1 cellular context compared by ENCODE assay signal in genomic region chr11:65117206-65118096, GRCh38.
TF ChIP-seq lines count a peak whose summit lies in the region.

TSS of gene ZNHIT2 (minus strand) at chr11:65117701. CDS start at chr11:65117653, 48 bp downstream.

TF ChIP-seq in HepG2, 621 proteins besides CTCF, POLR2A, EP300 and RAD21 (continued from another document and continues in another):
- TF ChIP-seq ZNF207 (IDR thresholded peaks at IDR 0.05; ENCODE audit: borderline replicate concordance) (no peak), ZNF781 (CRISPR knock-in tag; IDR thresholded peaks at IDR 0.05; ENCODE audit: borderline replicate concordance, not compliant biosample characterization) (no peak), ZC3H4 (CRISPR knock-in tag; IDR thresholded peaks at IDR 0.05; ENCODE audit: borderline replicate concordance) (no peak), PRDM10 (CRISPR knock-in tag; IDR thresholded peaks at IDR 0.05; ENCODE audit: low read depth) (peak; percentile 78), POLR2G (IDR thresholded peaks at IDR 0.05; ENCODE audit: low read depth, low read length) (peak; percentile 93), PHB2 (IDR thresholded peaks at IDR 0.05; ENCODE audit: partially characterized antibody) (no peak), MAFK (conservative IDR thresholded peaks at IDR 0.05 in 1 of 2, IDR thresholded peaks at IDR 0.05 in 1 of 2; ENCODE audit: low read length in 2 of 2) (no peak), ZNF292 (CRISPR knock-in tag; IDR thresholded peaks at IDR 0.05; ENCODE audit: borderline replicate concordance, low read depth) (no peak), ZNF24 (IDR thresholded peaks at IDR 0.05) (no peak), ZNF496 (CRISPR knock-in tag; IDR thresholded peaks at IDR 0.05; ENCODE audit: insufficient replicate concordance) (no peak), ZMAT3 (CRISPR knock-in tag; conservative IDR thresholded peaks at IDR 0.05) (peak; percentile 66; the same call in 1 of the 2 replicates), E2F5 (CRISPR knock-in tag; conservative IDR thresholded peaks at IDR 0.05) (no peak; the same call in 1 of the 2 replicates), ZFP91 (CRISPR knock-in tag; IDR thresholded peaks at IDR 0.05; ENCODE audit: borderline replicate concordance) (peak; percentile 74), ZFP90 (CRISPR knock-in tag; IDR thresholded peaks at IDR 0.05; ENCODE audit: borderline replicate concordance) (no peak; the same call in 1 of the 2 replicates), KLF16 (CRISPR knock-in tag; IDR thresholded peaks at IDR 0.05) (peak in 1 of 2 experiments; percentile 72; a peak in 2 of 4 replicates), RAD51 (IDR thresholded peaks at IDR 0.05; ENCODE audit: borderline replicate concordance) (no peak), RELA (CRISPR knock-in tag; IDR thresholded peaks at IDR 0.05) (0 out of 2 replicates have a peak, but pooled peaks have one; percentile 36), ZNF609 (CRISPR knock-in tag; IDR thresholded peaks at IDR 0.05; ENCODE audit: borderline replicate concordance) (no peak), MAF1 (CRISPR knock-in tag; IDR thresholded peaks at IDR 0.05; ENCODE audit: borderline replicate concordance) (peak; percentile 33; the same call in 1 of the 2 replicates), PHF5A (CRISPR knock-in tag; IDR thresholded peaks at IDR 0.05; ENCODE audit: low read depth, unreplicated experiment) (peak; percentile 49), ARNT (IDR thresholded peaks at IDR 0.05) (no peak), FLYWCH1 (CRISPR knock-in tag; IDR thresholded peaks at IDR 0.05) (no peak), JUN (CRISPR knock-in tag; IDR thresholded peaks at IDR 0.05) (0 out of 2 replicates have a peak, but pooled peaks have one; percentile 47), ZNF670 (CRISPR knock-in tag; IDR thresholded peaks at IDR 0.05; ENCODE audit: borderline replicate concordance) (peak; percentile 87; the same call in 1 of the 2 replicates), ZNF343 (CRISPR knock-in tag; IDR thresholded peaks at IDR 0.05) (peak; percentile 76; the same call in 1 of the 2 replicates), SUZ12 (IDR thresholded peaks at IDR 0.05; ENCODE audit: low read depth, low read length) (no peak), LBX2 (CRISPR knock-in tag; IDR thresholded peaks at IDR 0.05; ENCODE audit: borderline replicate concordance) (peak; percentile 61; the same call in 1 of the 2 replicates)
- TF ChIP-seq, protein P1, sequence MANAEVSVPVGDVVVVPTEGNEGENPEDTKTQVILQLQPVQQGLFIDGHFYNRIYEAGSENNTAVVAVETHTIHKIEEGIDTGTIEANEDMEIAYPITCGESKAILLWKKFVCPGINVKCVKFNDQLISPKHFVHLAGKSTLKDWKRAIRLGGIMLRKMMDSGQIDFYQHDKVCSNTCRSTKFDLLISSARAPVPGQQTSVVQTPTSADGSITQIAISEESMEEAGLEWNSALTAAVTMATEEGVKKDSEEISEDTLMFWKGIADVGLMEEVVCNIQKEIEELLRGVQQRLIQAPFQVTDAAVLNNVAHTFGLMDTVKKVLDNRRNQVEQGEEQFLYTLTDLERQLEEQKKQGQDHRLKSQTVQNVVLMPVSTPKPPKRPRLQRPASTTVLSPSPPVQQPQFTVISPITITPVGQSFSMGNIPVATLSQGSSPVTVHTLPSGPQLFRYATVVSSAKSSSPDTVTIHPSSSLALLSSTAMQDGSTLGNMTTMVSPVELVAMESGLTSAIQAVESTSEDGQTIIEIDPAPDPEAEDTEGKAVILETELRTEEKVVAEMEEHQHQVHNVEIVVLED (CRISPR knock-in tag; IDR thresholded peaks at IDR 0.05; ENCODE audit: borderline replicate concordance), result peak; percentile 91; the same call in 1 of the 2 replicates
- TF ChIP-seq, protein P2, sequence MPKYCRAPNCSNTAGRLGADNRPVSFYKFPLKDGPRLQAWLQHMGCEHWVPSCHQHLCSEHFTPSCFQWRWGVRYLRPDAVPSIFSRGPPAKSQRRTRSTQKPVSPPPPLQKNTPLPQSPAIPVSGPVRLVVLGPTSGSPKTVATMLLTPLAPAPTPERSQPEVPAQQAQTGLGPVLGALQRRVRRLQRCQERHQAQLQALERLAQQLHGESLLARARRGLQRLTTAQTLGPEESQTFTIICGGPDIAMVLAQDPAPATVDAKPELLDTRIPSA (CRISPR knock-in tag; IDR thresholded peaks at IDR 0.05; ENCODE audit: borderline replicate concordance), result no peak
- TF ChIP-seq, protein P3, sequence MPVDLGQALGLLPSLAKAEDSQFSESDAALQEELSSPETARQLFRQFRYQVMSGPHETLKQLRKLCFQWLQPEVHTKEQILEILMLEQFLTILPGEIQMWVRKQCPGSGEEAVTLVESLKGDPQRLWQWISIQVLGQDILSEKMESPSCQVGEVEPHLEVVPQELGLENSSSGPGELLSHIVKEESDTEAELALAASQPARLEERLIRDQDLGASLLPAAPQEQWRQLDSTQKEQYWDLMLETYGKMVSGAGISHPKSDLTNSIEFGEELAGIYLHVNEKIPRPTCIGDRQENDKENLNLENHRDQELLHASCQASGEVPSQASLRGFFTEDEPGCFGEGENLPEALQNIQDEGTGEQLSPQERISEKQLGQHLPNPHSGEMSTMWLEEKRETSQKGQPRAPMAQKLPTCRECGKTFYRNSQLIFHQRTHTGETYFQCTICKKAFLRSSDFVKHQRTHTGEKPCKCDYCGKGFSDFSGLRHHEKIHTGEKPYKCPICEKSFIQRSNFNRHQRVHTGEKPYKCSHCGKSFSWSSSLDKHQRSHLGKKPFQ (CRISPR knock-in tag; IDR thresholded peaks at IDR 0.05; ENCODE audit: insufficient replicate concordance), result no peak
- TF ChIP-seq, protein P4, sequence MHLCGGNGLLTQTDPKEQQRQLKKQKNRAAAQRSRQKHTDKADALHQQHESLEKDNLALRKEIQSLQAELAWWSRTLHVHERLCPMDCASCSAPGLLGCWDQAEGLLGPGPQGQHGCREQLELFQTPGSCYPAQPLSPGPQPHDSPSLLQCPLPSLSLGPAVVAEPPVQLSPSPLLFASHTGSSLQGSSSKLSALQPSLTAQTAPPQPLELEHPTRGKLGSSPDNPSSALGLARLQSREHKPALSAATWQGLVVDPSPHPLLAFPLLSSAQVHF (CRISPR knock-in tag; IDR thresholded peaks at IDR 0.05), result no peak
- TF ChIP-seq, protein P5, sequence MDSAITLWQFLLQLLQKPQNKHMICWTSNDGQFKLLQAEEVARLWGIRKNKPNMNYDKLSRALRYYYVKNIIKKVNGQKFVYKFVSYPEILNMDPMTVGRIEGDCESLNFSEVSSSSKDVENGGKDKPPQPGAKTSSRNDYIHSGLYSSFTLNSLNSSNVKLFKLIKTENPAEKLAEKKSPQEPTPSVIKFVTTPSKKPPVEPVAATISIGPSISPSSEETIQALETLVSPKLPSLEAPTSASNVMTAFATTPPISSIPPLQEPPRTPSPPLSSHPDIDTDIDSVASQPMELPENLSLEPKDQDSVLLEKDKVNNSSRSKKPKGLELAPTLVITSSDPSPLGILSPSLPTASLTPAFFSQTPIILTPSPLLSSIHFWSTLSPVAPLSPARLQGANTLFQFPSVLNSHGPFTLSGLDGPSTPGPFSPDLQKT (CRISPR knock-in tag; IDR thresholded peaks at IDR 0.05; ENCODE audit: borderline replicate concordance), result no peak
- TF ChIP-seq, protein P6, sequence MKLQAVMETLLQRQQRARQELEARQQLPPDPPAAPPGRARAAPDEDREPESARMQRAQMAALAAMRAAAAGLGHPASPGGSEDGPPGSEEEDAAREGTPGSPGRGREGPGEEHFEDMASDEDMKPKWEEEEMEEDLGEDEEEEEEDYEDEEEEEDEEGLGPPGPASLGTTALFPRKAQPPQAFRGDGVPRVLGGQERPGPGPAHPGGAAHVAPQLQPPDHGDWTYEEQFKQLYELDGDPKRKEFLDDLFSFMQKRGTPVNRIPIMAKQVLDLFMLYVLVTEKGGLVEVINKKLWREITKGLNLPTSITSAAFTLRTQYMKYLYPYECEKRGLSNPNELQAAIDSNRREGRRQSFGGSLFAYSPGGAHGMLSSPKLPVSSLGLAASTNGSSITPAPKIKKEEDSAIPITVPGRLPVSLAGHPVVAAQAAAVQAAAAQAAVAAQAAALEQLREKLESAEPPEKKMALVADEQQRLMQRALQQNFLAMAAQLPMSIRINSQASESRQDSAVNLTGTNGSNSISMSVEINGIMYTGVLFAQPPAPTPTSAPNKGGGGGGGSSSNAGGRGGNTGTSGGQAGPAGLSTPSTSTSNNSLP (IDR thresholded peaks at IDR 0.05; ENCODE audit: low read depth, low read length), result peak; percentile 21; the same call in 1 of the 2 replicates
- TF ChIP-seq, protein P7, sequence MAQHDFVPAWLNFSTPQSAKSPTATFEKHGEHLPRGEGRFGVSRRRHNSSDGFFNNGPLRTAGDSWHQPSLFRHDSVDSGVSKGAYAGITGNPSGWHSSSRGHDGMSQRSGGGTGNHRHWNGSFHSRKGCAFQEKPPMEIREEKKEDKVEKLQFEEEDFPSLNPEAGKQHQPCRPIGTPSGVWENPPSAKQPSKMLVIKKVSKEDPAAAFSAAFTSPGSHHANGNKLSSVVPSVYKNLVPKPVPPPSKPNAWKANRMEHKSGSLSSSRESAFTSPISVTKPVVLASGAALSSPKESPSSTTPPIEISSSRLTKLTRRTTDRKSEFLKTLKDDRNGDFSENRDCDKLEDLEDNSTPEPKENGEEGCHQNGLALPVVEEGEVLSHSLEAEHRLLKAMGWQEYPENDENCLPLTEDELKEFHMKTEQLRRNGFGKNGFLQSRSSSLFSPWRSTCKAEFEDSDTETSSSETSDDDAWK (CRISPR knock-in tag; IDR thresholded peaks at IDR 0.05), result no peak
